Comparison of ENCODE assay signal across 20 cellular contexts in genomic region chrX:23505531-23506303, GRCh38.
DNase-seq lines count a peak whose midpoint lies in the region; ATAC-seq, FAIRE-seq and TF ChIP-seq lines count a peak whose summit lies in the region.
"Had no signal": no experiment of that assay in that cellular context is flagged by ENCODE, and none has a peak within 500 bp of the region (broad histone marks: within the 10 kb centered on the region; RNA-seq: fewer than 3 reads in every experiment).

No MANE protein-coding gene starts in this region.

- H3K27me3 ChIP-seq in H1 (replicated peaks in 1 of 4; ENCODE audit: control insufficient read depth in 3 of 4, extremely low read depth in 1 of 4, insufficient read depth in 3 of 4, low read length in 3 of 4), result no peaks in the 10 kb centered on the region
- H3K27me3 ChIP-seq: transverse colon had no signal

- no peak overlapping the region for H2BK12ac ChIP-seq in H1 (ENCODE audit: low read depth, low read length)

- intact Hi-C loops in posterior vena cava (cut with DNase I), result no loop called here

- TF ChIP-seq CTCF in H1 (IDR thresholded peaks at IDR 0.05; ENCODE audit: control extremely low read depth in 1 of 3, insufficient read depth in 1 of 3, low read depth in 1 of 3, low read length in 3 of 3) (no peak), progenitor cell of endocrine pancreas (IDR thresholded peaks at IDR 0.05; ENCODE audit: unreplicated experiment) (no peak)

- peak overlapping the region; percentile 73 for H3K27ac ChIP-seq in H1 (ENCODE audit: low read depth, low read length)
- H3K27ac ChIP-seq: skin epidermis, transverse colon had no signal

- peak overlapping the region; percentile 55 to 56 for H3K4me2 ChIP-seq in H1 (ENCODE audit: insufficient read depth in 1 of 2, low read depth in 2 of 2, low read length in 2 of 2)

- H3K23ac ChIP-seq in H1 (ENCODE audit: insufficient read length), result no peak overlapping the region

- peak; percentile 98 for FAIRE-seq in H1 (lab: Jason Lieb, UNC)

- POLR2A ChIA-PET in H1 (lab: Charles Lee; ENCODE audit: partially characterized antibody), result interaction anchor here (1.2 to 1.7 kb wide), 2 partner anchors 9 to 162 kb away, joined by 3 to 9 read pairs; partner anchors contain the start of gene PRDX4
- POLR2A ChIA-PET in activated CD4-positive, alpha-beta memory T cell treated with anti-CD3 and anti-CD28 coated beads, Interleukin-2, amount 10 ng/mL, durations not matched to agents 7 days and 5 days (lab: Charles Lee), result no interaction called here

- CTCF ChIA-PET in H1 (lab: Charles Lee; ENCODE audit: partially characterized antibody), result interaction anchor here (0.6 kb wide), 2 partner anchors 280 to 550 kb away, joined by 3 read pairs; no protein-coding TSS in a partner anchor
- CTCF ChIA-PET in activated CD4-positive, alpha-beta memory T cell treated with anti-CD3 and anti-CD28 coated beads, Interleukin-2, amount 10 ng/mL, durations not matched to agents 7 days and 5 days (lab: Charles Lee), result no interaction called here

- no peak overlapping the region for H3K14ac ChIP-seq in H1 (ENCODE audit: insufficient read length)

- H4K20me1 ChIP-seq in H1 (replicated peaks in 1 of 2; ENCODE audit: control insufficient read depth in 1 of 2, insufficient read depth in 2 of 2, low read length in 2 of 2), result no peaks in the 10 kb centered on the region

- H3K4me3 Mint-ChIP-seq in progenitor cell of endocrine pancreas (ENCODE audit: low read depth), result no peak overlapping the region
- H3K4me3 Mint-ChIP-seq in activated CD4-positive, alpha-beta memory T cell treated with anti-CD3 and anti-CD28 coated beads, Interleukin-2, amount 10 ng/mL, durations not matched to agents 7 days and 5 days, result no peak overlapping the region
- H3K4me3 Mint-ChIP-seq: B cell; stimulated activated effector memory CD8-positive, alpha-beta T cell treated with anti-CD3 and anti-CD28 coated beads, Interleukin-12 subunit alpha, Interleukin-12 subunit beta, amount 100 ng/mL, for 72 hours had no signal

- peak overlapping the region; percentile 35 for H2BK120ac ChIP-seq in H1 (replicated peaks; ENCODE audit: low read depth, low read length)

- no peak overlapping the region for H3K9ac ChIP-seq in H1 (replicated peaks in 1 of 4; ENCODE audit: extremely low read depth in 1 of 4, low read depth in 3 of 4, low read length in 3 of 4)

- H3K18ac ChIP-seq in H1 (ENCODE audit: extremely low read depth, low read length), result no peak overlapping the region

- H3K79me2 ChIP-seq in H1 (ENCODE audit: control insufficient read depth in 1 of 2, insufficient read depth in 2 of 2, low read length in 2 of 2), result no peaks in the 10 kb centered on the region

- ATAC-seq in GM19324 (IDR thresholded peaks at IDR 0.05; ENCODE audit: low FRiP score, unreplicated experiment), result peak; percentile 52
- ATAC-seq: stimulated activated effector memory CD8-positive, alpha-beta T cell treated with anti-CD3 and anti-CD28 coated beads, Interleukin-12 subunit alpha, Interleukin-12 subunit beta, amount 100 ng/mL, for 72 hours had no signal

- WGBS in H1 (ENCODE audit: extremely low coverage in 1 of 2, insufficient coverage in 1 of 2, insufficient read length in 1 of 2, insufficient replicate concordance in 2 of 2, low coverage in 1 of 2, low lambda C conversion rate in 2 of 2, missing lambda C conversion rate in 1 of 2), 2 experiments, result 27% methylated on average over 6 of the region's 6 CpGs; no CpG with 5 or more reads in 1 of the 2 experiments

- no peaks in the 10 kb centered on the region for H3K23me2 ChIP-seq in H1 (ENCODE audit: low read depth, low read length)

- H3K4ac ChIP-seq in H1 (replicated peaks; ENCODE audit: insufficient read length, low read depth, low read length), result no peak overlapping the region

- TF ChIP-seq POLR2A in H1 (IDR thresholded peaks at IDR 0.05; ENCODE audit: control extremely low read depth in 1 of 2, low read depth in 2 of 2, low read length in 2 of 2), result no peak

- no peak overlapping the region for H4K5ac ChIP-seq in H1 (ENCODE audit: insufficient read length, low read depth, low read length)

- H2BK20ac ChIP-seq in H1 (ENCODE audit: low read length), result no peak overlapping the region

- no peak overlapping the region for H4K8ac ChIP-seq in H1 (ENCODE audit: extremely low read depth, insufficient read depth, low read length)

- H3K9me3 Mint-ChIP-seq in progenitor cell of endocrine pancreas (ENCODE audit: low read depth), result peaks cover 10% of the 10 kb centered on the region
- H3K9me3 Mint-ChIP-seq in activated CD4-positive, alpha-beta memory T cell treated with anti-CD3 and anti-CD28 coated beads, Interleukin-2, amount 10 ng/mL, durations not matched to agents 7 days and 5 days, result no peaks in the 10 kb centered on the region
- H3K9me3 Mint-ChIP-seq: stimulated activated effector memory CD8-positive, alpha-beta T cell treated with anti-CD3 and anti-CD28 coated beads, Interleukin-12 subunit alpha, Interleukin-12 subunit beta, amount 100 ng/mL, for 72 hours had no signal

- H2AFZ ChIP-seq in H1 (ENCODE audit: low read length), result 0 out of 2 replicates have a peak overlapping the region, but pooled peaks have one; percentile 46

- H3K9me3 ChIP-seq in H1 (ENCODE audit: insufficient read depth in 2 of 2, low read depth in 1 of 2, low read length in 1 of 2), result no peaks in the 10 kb centered on the region
- H3K9me3 ChIP-seq: transverse colon had no signal

- TF ChIP-seq EP300 in H1 (IDR thresholded peaks at IDR 0.05; ENCODE audit: borderline replicate concordance in 1 of 2, low read depth in 2 of 2, low read length in 2 of 2), result no peak; a peak in 1 of 3 replicates

- peak; percentile 26 for DNase-seq in NCI-H526 treated with DMSO at 0.1 percent for 48 hours (lab: John Stamatoyannopoulos, UW)
- no peak for DNase-seq in H1 (ENCODE audit: low read depth in 1 of 2, low spot score in 2 of 2)
- DNase-seq in progenitor cell of endocrine pancreas (ENCODE audit: low spot score, unreplicated experiment), result no peak
- DNase-seq in stimulated activated CD4-positive, alpha-beta T cell treated with anti-CD3 and anti-CD28 coated beads, Interleukin-4, amount 100 ng/mL, for 4 hours, result no peak
- DNase-seq in foreskin melanocyte, result no peak
- no peak for DNase-seq in activated CD4-positive, alpha-beta memory T cell treated with anti-CD3 and anti-CD28 coated beads, Interleukin-2, amount 10 ng/mL, durations not matched to agents 7 days and 5 days
- no peak for DNase-seq in posterior vena cava (ENCODE audit: low spot score)
- DNase-seq: activated CD4-positive, CD25-positive, alpha-beta regulatory T cell treated with anti-CD3 and anti-CD28 coated beads, Interleukin-2, amount 50 U/mL, for 72 hours; activated CD8-positive, alpha-beta memory T cell treated with anti-CD3 and anti-CD28 coated beads, Interleukin-2, amount 50 U/mL, for 4 hours; activated gamma-delta T cell treated with Interleukin-2 at 50 U/mL for 16 hours; anterior cingulate cortex; kidney glomerular epithelial cell; NCI-H1436 treated with DMSO at 0.1 percent for 48 hours; NCI-H345; SHP77; transverse colon had no signal

- H3K56ac ChIP-seq in H1 (replicated peaks; ENCODE audit: insufficient read length, low read depth, low read length), result no peak overlapping the region

- H2BK5ac ChIP-seq in H1 (ENCODE audit: low read depth, low read length), result 0 out of 2 replicates have a peak overlapping the region, but pooled peaks have one; percentile 49

- TF ChIP-seq RAD21 in H1 (IDR thresholded peaks at IDR 0.05 in 1 of 2, conservative IDR thresholded peaks at IDR 0.05 in 1 of 2; ENCODE audit: low read depth in 2 of 2, low read length in 2 of 2), result no peak

- peak overlapping the region; percentile 49 for H3K27ac Mint-ChIP-seq in progenitor cell of endocrine pancreas
- no peak overlapping the region for H3K27ac Mint-ChIP-seq in activated CD4-positive, alpha-beta memory T cell treated with anti-CD3 and anti-CD28 coated beads, Interleukin-2, amount 10 ng/mL, durations not matched to agents 7 days and 5 days
- H3K27ac Mint-ChIP-seq: B cell; stimulated activated effector memory CD8-positive, alpha-beta T cell treated with anti-CD3 and anti-CD28 coated beads, Interleukin-12 subunit alpha, Interleukin-12 subunit beta, amount 100 ng/mL, for 72 hours had no signal

- H4K91ac ChIP-seq in H1 (replicated peaks; ENCODE audit: insufficient read length, low read length), result peak overlapping the region; percentile 45

- no peaks in the 10 kb centered on the region for H3K36me3 ChIP-seq in H1 (ENCODE audit: control insufficient read depth in 2 of 4, insufficient read depth in 4 of 4, low read length in 3 of 4)
- H3K36me3 ChIP-seq: transverse colon had no signal

- H3K36me3 Mint-ChIP-seq in progenitor cell of endocrine pancreas (ENCODE audit: insufficient read depth), result peaks cover 3% of the 10 kb centered on the region
- H3K36me3 Mint-ChIP-seq in activated CD4-positive, alpha-beta memory T cell treated with anti-CD3 and anti-CD28 coated beads, Interleukin-2, amount 10 ng/mL, durations not matched to agents 7 days and 5 days (ENCODE audit: low read depth), result no peaks in the 10 kb centered on the region
- H3K36me3 Mint-ChIP-seq: stimulated activated effector memory CD8-positive, alpha-beta T cell treated with anti-CD3 and anti-CD28 coated beads, Interleukin-12 subunit alpha, Interleukin-12 subunit beta, amount 100 ng/mL, for 72 hours had no signal

- H3K27me3 Mint-ChIP-seq in progenitor cell of endocrine pancreas, result no peaks in the 10 kb centered on the region
- no peaks in the 10 kb centered on the region for H3K27me3 Mint-ChIP-seq in activated CD4-positive, alpha-beta memory T cell treated with anti-CD3 and anti-CD28 coated beads, Interleukin-2, amount 10 ng/mL, durations not matched to agents 7 days and 5 days
- H3K27me3 Mint-ChIP-seq: B cell had no signal

- H3K4me1 ChIP-seq in H1 (replicated peaks in 1 of 4; ENCODE audit: control insufficient read depth in 3 of 4, insufficient read depth in 4 of 4, low read length in 3 of 4), result peaks cover 0 to 17% (median 8%) of the 10 kb centered on the region in 4 experiments; a peak in 5 of 7 replicates
- H3K4me1 ChIP-seq: transverse colon had no signal

- H3K4me3 ChIP-seq in H1 (ENCODE audit: extremely low read depth in 1 of 4, insufficient read depth in 2 of 4, low read depth in 3 of 4, low read length in 4 of 4), result peak overlapping the region in 1 of 4 experiments; percentile 48; a peak in 1 of 8 replicates
- H3K4me3 ChIP-seq: skin epidermis, transverse colon had no signal

- no peaks in the 10 kb centered on the region for H3K79me1 ChIP-seq in H1 (ENCODE audit: low read depth, low read length)

- no peak overlapping the region for H2BK15ac ChIP-seq in H1 (ENCODE audit: low read length)

- no peak overlapping the region for H2AK5ac ChIP-seq in H1 (ENCODE audit: low read depth, low read length)

- H3K4me1 Mint-ChIP-seq in progenitor cell of endocrine pancreas (ENCODE audit: low read depth), result peaks cover 41% of the 10 kb centered on the region
- no peaks in the 10 kb centered on the region for H3K4me1 Mint-ChIP-seq in activated CD4-positive, alpha-beta memory T cell treated with anti-CD3 and anti-CD28 coated beads, Interleukin-2, amount 10 ng/mL, durations not matched to agents 7 days and 5 days
- H3K4me1 Mint-ChIP-seq: B cell; stimulated activated effector memory CD8-positive, alpha-beta T cell treated with anti-CD3 and anti-CD28 coated beads, Interleukin-12 subunit alpha, Interleukin-12 subunit beta, amount 100 ng/mL, for 72 hours had no signal

TF ChIP-seq in H1, 55 proteins besides CTCF, POLR2A, EP300 and RAD21 (continues in another document):
- TF ChIP-seq KDM1A (IDR thresholded peaks at IDR 0.05; ENCODE audit: borderline replicate concordance, low read length) (peak; percentile 89), JUND (IDR thresholded peaks at IDR 0.05; ENCODE audit: low read length) (no peak)
